Comparison of ENCODE assay signal across 11 cellular contexts in genomic region chr12:112001555-112001954, GRCh38. TPM values are rescaled to one million over a fixed set of nuclear protein-coding genes. Genes with fewer than 3 reads are reported as not detected.
DNase-seq lines count a peak whose midpoint lies in the region; ATAC-seq and TF ChIP-seq lines count a peak whose summit lies in the region.
"Had no signal": no experiment of that assay in that cellular context is flagged by ENCODE, and none has a peak within 500 bp of the region (broad histone marks: within the 10 kb centered on the region; RNA-seq: fewer than 3 reads in every experiment).

No MANE protein-coding gene starts in this region.

- peak overlapping the region; percentile 94 for H3K27ac Mint-ChIP-seq in activated naive CD4-positive, alpha-beta T cell treated with anti-CD3 and anti-CD28 coated beads, Interleukin-2, amount 50 U/mL, for 24 hours
- peak overlapping the region; percentile 82 for H3K27ac Mint-ChIP-seq in activated T-helper 17 cell treated with anti-CD3 and anti-CD28 coated beads, Interleukin-2, amount 50 U/mL, for 72 hours

- peaks cover 82% of the 10 kb centered on the region for H3K4me1 Mint-ChIP-seq in activated naive CD4-positive, alpha-beta T cell treated with anti-CD3 and anti-CD28 coated beads, Interleukin-2, amount 50 U/mL, for 24 hours
- peaks cover 51% of the 10 kb centered on the region for H3K4me1 Mint-ChIP-seq in activated T-helper 17 cell treated with anti-CD3 and anti-CD28 coated beads, Interleukin-2, amount 50 U/mL, for 72 hours

- peaks cover 5 to 29% of the 10 kb centered on the region in 2 donors for H3K4me1 ChIP-seq in left lung
- no peaks in the 10 kb centered on the region for H3K4me1 ChIP-seq in uterus
- H3K4me1 ChIP-seq: HAP-1 had no signal

- no peak overlapping the region for H3K4me3 ChIP-seq in left lung
- no peak overlapping the region for H3K4me3 ChIP-seq in uterus
- H3K4me3 ChIP-seq: esophagus muscularis mucosa, HAP-1 had no signal

- no peaks in the 10 kb centered on the region for H3K9me3 Mint-ChIP-seq in activated naive CD4-positive, alpha-beta T cell treated with anti-CD3 and anti-CD28 coated beads, Interleukin-2, amount 50 U/mL, for 24 hours
- no peaks in the 10 kb centered on the region for H3K9me3 Mint-ChIP-seq in activated T-helper 17 cell treated with anti-CD3 and anti-CD28 coated beads, Interleukin-2, amount 50 U/mL, for 72 hours

- peak; percentile 80 for ATAC-seq in activated T-helper 17 cell treated with anti-CD3 and anti-CD28 coated beads, Interleukin-2, amount 50 U/mL, for 72 hours (replicated peaks)
- ATAC-seq in left lung (peak; percentile 9), GM18511 (IDR thresholded peaks at IDR 0.05; ENCODE audit: unreplicated experiment) (no peak)

- no peaks in the 10 kb centered on the region for H3K27me3 Mint-ChIP-seq in activated naive CD4-positive, alpha-beta T cell treated with anti-CD3 and anti-CD28 coated beads, Interleukin-2, amount 50 U/mL, for 24 hours
- no peaks in the 10 kb centered on the region for H3K27me3 Mint-ChIP-seq in activated T-helper 17 cell treated with anti-CD3 and anti-CD28 coated beads, Interleukin-2, amount 50 U/mL, for 72 hours

- TF ChIP-seq CTCF in left lung (IDR thresholded peaks at IDR 0.05) (no peak), uterus (IDR thresholded peaks at IDR 0.05) (no peak)

- H3K36me3 ChIP-seq in left lung (no peaks in the 10 kb centered on the region), uterus (no peaks in the 10 kb centered on the region)
- H3K36me3 ChIP-seq: HAP-1 had no signal

- no peak for DNase-seq in activated naive CD4-positive, alpha-beta T cell treated with Interleukin-2 at 50 U/mL for 16 hours
- no peak for DNase-seq in left lung
- DNase-seq in mucosa of gallbladder (ENCODE audit: low spot score) = no peak
- no peak for DNase-seq in uterus
- DNase-seq in stimulated activated naive CD4-positive, alpha-beta T cell treated with Interleukin-2 at 50 U/mL for 16 hours (lab: John Stamatoyannopoulos, UW) = no peak
- DNase-seq: stimulated activated CD4-positive, alpha-beta T cell treated with anti-CD3 and anti-CD28 coated beads, Interleukin-2, amount 100 ng/mL, for 24 hours had no signal

- H3K27me3 ChIP-seq in left lung = no peaks in the 10 kb centered on the region
- no peaks in the 10 kb centered on the region for H3K27me3 ChIP-seq in uterus
- H3K27me3 ChIP-seq: esophagus muscularis mucosa had no signal

- H3K27ac ChIP-seq in left lung (peak overlapping the region in 1 of 2 donors; percentile 2), uterus (no peak overlapping the region)
- H3K27ac ChIP-seq: esophagus muscularis mucosa had no signal

- H3K4me3 Mint-ChIP-seq in activated naive CD4-positive, alpha-beta T cell treated with anti-CD3 and anti-CD28 coated beads, Interleukin-2, amount 50 U/mL, for 24 hours = peak overlapping the region; percentile 60
- H3K4me3 Mint-ChIP-seq in activated T-helper 17 cell treated with anti-CD3 and anti-CD28 coated beads, Interleukin-2, amount 50 U/mL, for 72 hours = peak overlapping the region; percentile 85

- H3K9me3 ChIP-seq in left lung = no peaks in the 10 kb centered on the region
- H3K9me3 ChIP-seq in uterus = no peaks in the 10 kb centered on the region
- H3K9me3 ChIP-seq: esophagus muscularis mucosa, HAP-1 had no signal

- TF ChIP-seq POLR2A in uterus (IDR thresholded peaks at IDR 0.05) = no peak

- H3K36me3 Mint-ChIP-seq in activated naive CD4-positive, alpha-beta T cell treated with anti-CD3 and anti-CD28 coated beads, Interleukin-2, amount 50 U/mL, for 24 hours = peaks cover 5% of the 10 kb centered on the region
- peaks cover 6% of the 10 kb centered on the region for H3K36me3 Mint-ChIP-seq in activated T-helper 17 cell treated with anti-CD3 and anti-CD28 coated beads, Interleukin-2, amount 50 U/mL, for 72 hours (ENCODE audit: low read depth)

- intact Hi-C loops in left lung (cut with DNase I) = no loop called here
- intact Hi-C loops in uterus (cut with DNase I; ENCODE audit: low total_unique reads) = no loop called here

RNA-seq across cellular contexts. Expression of gene TMEM116, which starts 11.4 kb away (rescaled TPM):
- 10 to 100 TPM; 13.8 to 16.9 TPM for total RNA-seq in activated T-helper 17 cell treated with anti-CD3 and anti-CD28 coated beads, Interleukin-2, amount 50 U/mL, for 72 hours
- total RNA-seq in left lung (10 to 100 TPM; 19.8 to 24.6 TPM), mucosa of gallbladder (18.3 TPM), uterus (10 to 100 TPM in 2 of 4 donors, 1 to 10 TPM in 2; 1.2 to 21.7 (median 11.5) TPM)

RNA-seq across cellular contexts. Expression of gene ERP29, which starts 11.7 kb away (rescaled TPM):
- 10 to 100 TPM; 68.5 to 93.0 TPM for total RNA-seq in activated T-helper 17 cell treated with anti-CD3 and anti-CD28 coated beads, Interleukin-2, amount 50 U/mL, for 72 hours
- 100 to 1,000 TPM; 134 to 152 TPM for total RNA-seq in left lung
- 141 TPM for total RNA-seq in mucosa of gallbladder
- total RNA-seq in uterus = 10 to 100 TPM; 37.4 to 46.8 (median 42.1) TPM
